In the genomic region with DNA sequence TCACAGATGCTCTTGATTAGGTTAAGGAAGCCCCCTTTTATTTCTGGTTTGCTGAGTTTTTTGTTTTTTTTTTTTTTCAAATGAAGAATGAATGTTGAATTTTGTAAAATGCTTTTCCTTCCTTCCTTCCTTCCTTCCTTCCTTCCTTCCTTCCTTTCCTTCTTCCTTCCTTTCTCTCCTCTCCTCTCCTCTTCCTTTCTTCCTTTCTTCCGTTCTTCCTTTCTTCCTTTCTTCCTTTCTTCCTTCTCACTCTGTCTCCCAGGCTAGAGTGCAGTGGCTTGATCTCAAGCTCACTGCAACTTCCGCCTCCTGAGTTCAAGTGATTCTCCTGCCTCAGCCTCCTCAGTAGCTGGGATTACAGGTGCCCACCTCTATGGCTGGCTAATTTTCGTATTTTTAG, we compare ENCODE assay signal across 22 cellular contexts.
"Had no signal": no experiment of that assay in that cellular context is flagged by ENCODE, and none has a peak within 500 bp of the region (broad histone marks: within the 10 kb centered on the region; RNA-seq: fewer than 3 reads in every experiment).

No MANE protein-coding gene starts in this region.

- ATAC-seq: foreskin keratinocyte, left cardiac atrium, lower lobe of right lung, right cardiac atrium had no signal

- H3K27ac Mint-ChIP-seq: endodermal cell; stimulated activated naive CD8-positive, alpha-beta T cell treated with anti-CD3 and anti-CD28 coated beads, Interleukin-15, Interleukin-2, amounts not matched to agents 100 ng/mL and 50 ng/mL, for 24 hours had no signal

- H3K4me3 Mint-ChIP-seq: endodermal cell; neural crest cell; stimulated activated naive CD8-positive, alpha-beta T cell treated with anti-CD3 and anti-CD28 coated beads, Interleukin-15, Interleukin-2, amounts not matched to agents 100 ng/mL and 50 ng/mL, for 24 hours had no signal

- H3K9me3 ChIP-seq: uterus had no signal

- H3K27me3 ChIP-seq: foreskin keratinocyte, hepatocyte, tibial artery, upper lobe of left lung, uterus had no signal

- H3K27me3 Mint-ChIP-seq: naive B cell; stimulated activated naive CD8-positive, alpha-beta T cell treated with anti-CD3 and anti-CD28 coated beads, Interleukin-15, Interleukin-2, amounts not matched to agents 100 ng/mL and 50 ng/mL, for 24 hours had no signal

- H3K27ac ChIP-seq: coronary artery, foreskin keratinocyte, hepatocyte, left ventricle myocardium inferior, lower lobe of right lung, tibial artery, upper lobe of left lung, uterus had no signal

- H3K36me3 ChIP-seq: lower lobe of right lung, tibial artery, upper lobe of left lung, uterus had no signal

- H3K4me3 ChIP-seq: coronary artery, hepatocyte, left ventricle myocardium inferior, lower lobe of right lung, tibial artery, upper lobe of left lung, uterus had no signal

- DNase-seq: effector CD4-positive, alpha-beta T cell; endodermal cell; erythroblast; foreskin keratinocyte; head of caudate nucleus; kidney; left cardiac atrium; left ventricle myocardium inferior; lower lobe of right lung; mesenchymal stem cell; naive B cell; right cardiac atrium; small intestine; stimulated activated CD4-positive, alpha-beta T cell treated with anti-CD3 and anti-CD28 coated beads, Interleukin-12 subunit alpha, Interleukin-12 subunit beta, amount 100 ng/mL, for 4 hours; stimulated activated CD4-positive, alpha-beta T cell treated with anti-CD3 and anti-CD28 coated beads, Interleukin-2, amount 100 ng/mL, for 48 hours; tibial artery; upper lobe of left lung; uterus had no signal

- H3K4me1 ChIP-seq: uterus had no signal

- H3K4me2 ChIP-seq: hepatocyte had no signal

- H2AFZ ChIP-seq: hepatocyte had no signal
